Comparison of ENCODE assay signal across 8 cellular contexts in genomic region chr19:44576843-44577565, GRCh38. TPM values are rescaled to one million over a fixed set of nuclear protein-coding genes. Genes with fewer than 3 reads are reported as not detected.
DNase-seq lines count a peak whose midpoint lies in the region; ATAC-seq, FAIRE-seq and TF ChIP-seq lines count a peak whose summit lies in the region.

No MANE protein-coding gene starts in this region.

- peaks cover 7% of the 10 kb centered on the region for H3K27me3 Mint-ChIP-seq in H9 (ENCODE audit: low read depth)

- peaks cover 0 to 13% of the 10 kb centered on the region in 2 experiments; a peak in 2 of 4 replicates for H3K4me1 Mint-ChIP-seq in H9

- H3K27ac Mint-ChIP-seq in H9: no peak overlapping the region

- no peaks in the 10 kb centered on the region for H3K79me2 ChIP-seq in H9 (ENCODE audit: insufficient read depth, low read length)

- H3K36me3 ChIP-seq in Peyer's patch (no peaks in the 10 kb centered on the region), pancreas (no peaks in the 10 kb centered on the region)

- H3K4me3 Mint-ChIP-seq in H9: no peak overlapping the region

- H3K4me2 ChIP-seq in H9 (ENCODE audit: insufficient read depth, insufficient read length, low read length): no peak overlapping the region

- no peaks in the 10 kb centered on the region for H4K20me1 ChIP-seq in H9 (ENCODE audit: control insufficient read depth, insufficient read depth, insufficient read length)

- H4K8ac ChIP-seq in H9 (replicated peaks; ENCODE audit: insufficient read length, low read depth, low read length): no peak overlapping the region

- H4K91ac ChIP-seq in H9 (ENCODE audit: insufficient read length, low read depth, low read length): no peak overlapping the region

- H3K4me1 ChIP-seq in H9 (ENCODE audit: insufficient read depth, low read length) (no peaks in the 10 kb centered on the region), Peyer's patch (no peaks in the 10 kb centered on the region), pancreas (no peaks in the 10 kb centered on the region)

- intact Hi-C loops in pancreas (cut with DNase I): loop anchor here in 1 of 3 donors (5.0 kb wide), 1 partner anchor 80 kb away; no protein-coding TSS in a partner anchor

- H3K56ac ChIP-seq in H9 (ENCODE audit: insufficient read length, low read depth, low read length): no peak overlapping the region

- H3K23ac ChIP-seq in H9 (ENCODE audit: insufficient read length, low read depth, low read length): no peak overlapping the region

- no peak overlapping the region for H2AK5ac ChIP-seq in H9 (ENCODE audit: insufficient read length, low read length)

- WGBS in H9 (ENCODE audit: extremely low coverage, insufficient read length, low lambda C conversion rate): no CpG with 5 or more reads among the region's 8 CpGs
- WGBS in pancreas, 2 donors: 56 to 65% methylated on average over 8 of the region's 8 CpGs

- no peak overlapping the region for H2BK120ac ChIP-seq in H9 (ENCODE audit: low read depth, low read length, poor library complexity, severe bottlenecking)

- H3K23me2 ChIP-seq in H9 (ENCODE audit: insufficient read length, low read depth, low read length, poor library complexity, severe bottlenecking): no peaks in the 10 kb centered on the region

- H2BK15ac ChIP-seq in H9 (ENCODE audit: low read depth, low read length): no peak overlapping the region

- H3K36me3 Mint-ChIP-seq in H9 (ENCODE audit: insufficient read depth in 1 of 3, low read depth in 3 of 3): no peaks in the 10 kb centered on the region

- ATAC-seq in pancreas (peak; percentile 78 to 99 (median 94)), GM18498 (IDR thresholded peaks at IDR 0.05; ENCODE audit: unreplicated experiment) (no peak), GM21367 (IDR thresholded peaks at IDR 0.05; ENCODE audit: unreplicated experiment) (no peak)

- TF ChIP-seq CTCF in AG09309 (IDR thresholded peaks at IDR 0.05; ENCODE audit: control insufficient read depth, insufficient read depth, low read depth, low read length, missing control alignments) (peak; percentile 73), H9 (conservative IDR thresholded peaks at IDR 0.05) (peak; percentile 86), Peyer's patch (IDR thresholded peaks at IDR 0.05) (peak in 4 of 6 experiments; percentile 40 to 88 (median 82)), pancreas (IDR thresholded peaks at IDR 0.05) (peak; percentile 34 to 57 (median 56))

- H3K18ac ChIP-seq in H9 (ENCODE audit: insufficient read length, low read depth, low read length): no peak overlapping the region

- no peak overlapping the region for H3K14ac ChIP-seq in H9 (ENCODE audit: insufficient read depth, low read length)

- H2BK5ac ChIP-seq in H9 (ENCODE audit: insufficient read length, low read length): no peak overlapping the region

- FAIRE-seq in pancreas (lab: Jason Lieb, UNC): no peak

- no peak overlapping the region for H3T11ph ChIP-seq in H9 (ENCODE audit: low read length)

- no peak overlapping the region for H2AFZ ChIP-seq in H9 (ENCODE audit: low read length)

- TF ChIP-seq POLR2A in Peyer's patch (IDR thresholded peaks at IDR 0.05) (no peak), erythroblast (IDR thresholded peaks at IDR 0.05; ENCODE audit: low read length) (no peak)

- H4K5ac ChIP-seq in H9 (ENCODE audit: insufficient read length, low read depth, low read length): no peak overlapping the region

- no peaks in the 10 kb centered on the region for H3K9me3 Mint-ChIP-seq in H9

- H3K9me3 ChIP-seq in H9 (ENCODE audit: control insufficient read depth, low read depth, low read length) (no peaks in the 10 kb centered on the region), Peyer's patch (no peaks in the 10 kb centered on the region), pancreas (no peaks in the 10 kb centered on the region)

- no peak overlapping the region for H2BK20ac ChIP-seq in H9 (ENCODE audit: low read depth, low read length, poor library complexity, severe bottlenecking)

- H2BK12ac ChIP-seq in H9 (ENCODE audit: insufficient read length, low read depth, low read length): no peak overlapping the region

- H3K4me3 ChIP-seq in AG09309 (ENCODE audit: control insufficient read depth, low read depth, low read length) (no peak overlapping the region), Peyer's patch (no peak overlapping the region), pancreas (no peak overlapping the region)

- no peak overlapping the region for H3K27ac ChIP-seq in H9 (ENCODE audit: insufficient read length, low read depth, low read length)
- no peak overlapping the region for H3K27ac ChIP-seq in Peyer's patch
- H3K27ac ChIP-seq in pancreas: no peak overlapping the region

- DNase-seq in AG09309 (ENCODE audit: low read depth) (no peak), H9 (peak; percentile 70), Peyer's patch (peak in 2 of 3 donors; percentile 58 to 69), erythroblast (lab: John Stamatoyannopoulos, UW) (peak; percentile 20 to 32), pancreas (peak in 4 of 6 donors; percentile 27 to 53 (median 42)), AG20443 (ENCODE audit: low spot score) (no peak)

- H3K4ac ChIP-seq in H9 (ENCODE audit: low read depth, low read length): no peak overlapping the region

- no peak overlapping the region for H3K9ac ChIP-seq in H9 (ENCODE audit: extremely low read depth, insufficient read length, low read length)

- H3K79me1 ChIP-seq in H9 (ENCODE audit: insufficient read depth, low read depth, low read length, poor library complexity, severe bottlenecking): no peaks in the 10 kb centered on the region

- H3K27me3 ChIP-seq in H9 (ENCODE audit: insufficient read depth, low read length): no peaks in the 10 kb centered on the region
- no peaks in the 10 kb centered on the region for H3K27me3 ChIP-seq in Peyer's patch
- H3K27me3 ChIP-seq in pancreas: no peaks in the 10 kb centered on the region

RNA-seq across cellular contexts. Expression of gene IGSF23, which starts 36.4 kb away (rescaled TPM):
- total RNA-seq in H9 (2021) (not detected in 2 replicates), Peyer's patch (10 to 100 TPM in 2 of 4 donors, 1 to 10 TPM in 1, not detected in 1; 7.5 to 20.7 (median 11.0) TPM), pancreas (1 to 10 TPM in 4 of 6 donors, under 1 TPM in 2; 0.43 to 1.3 (median 1.3) TPM)
- polyA plus RNA-seq in pancreas: 1 to 10 TPM; 1.1 TPM

RNA-seq across cellular contexts. Expression of gene CEACAM20, which starts 47.5 kb away (rescaled TPM):
- total RNA-seq in H9 (2021) (not detected in 2 replicates), Peyer's patch (100 to 1,000 TPM in 3 of 4 donors, 1 to 10 TPM in 1; 5.0 to 490 (median 163) TPM), pancreas (not detected)
- polyA plus RNA-seq in pancreas: not detected

Comparison
In these comparisons a context has a peak if more than half of its experiments do, and no peak if none do; other contexts are left out.
1. DNase-seq: peak in H9 (single experiment), Peyer's patch (2 of 3), erythroblast (2 of 2) and pancreas (4 of 6); none in AG09309 (single experiment) and AG20443 (single experiment).
2. ATAC-seq: peak in pancreas (4 of 4); none in GM18498 (single experiment) and GM21367 (single experiment).
3. Peak in every context shown above with its lines, with median percentiles within 50 percentile points of each other: CTCF ChIP-seq.